25 cellular contexts compared by ENCODE assay signal in the genomic region with DNA sequence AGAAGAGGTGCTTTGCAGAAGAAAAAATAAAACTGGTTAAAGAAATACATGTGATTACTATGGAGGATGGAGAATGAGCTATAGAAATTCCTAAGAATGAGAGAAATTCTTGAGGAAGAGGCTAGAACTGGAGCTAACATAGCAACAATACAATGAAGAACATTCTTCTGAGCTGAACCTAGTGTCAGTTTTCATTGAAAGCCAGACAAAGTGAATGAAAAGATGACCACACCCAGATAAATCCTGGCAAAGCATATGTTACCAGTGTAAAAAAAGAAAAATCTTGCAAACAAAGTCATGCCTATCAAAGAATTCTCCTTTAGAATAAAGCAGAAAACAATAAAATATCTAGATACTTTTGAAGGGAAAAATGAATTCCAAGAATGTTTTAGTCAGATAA. TPM values are rescaled to one million over a fixed set of nuclear protein-coding genes. Genes with fewer than 3 reads are reported as not detected.
"Had no signal": no experiment of that assay in that cellular context is flagged by ENCODE, and none has a peak within 500 bp of the region (broad histone marks: within the 10 kb centered on the region; RNA-seq: fewer than 3 reads in every experiment).

No MANE protein-coding gene starts in this region.

- H3K9me3 ChIP-seq: esophagus muscularis mucosa, heart right ventricle, psoas muscle, stomach, suprapubic skin, tibial artery, upper lobe of right lung had no signal

- H3K36me3 ChIP-seq: cardiac muscle cell, stomach, suprapubic skin, upper lobe of right lung had no signal

- H3K4me3 Mint-ChIP-seq: activated CD4-positive, alpha-beta memory T cell treated with anti-CD3 and anti-CD28 coated beads, Interleukin-2, amount 10 ng/mL, durations not matched to agents 7 days and 5 days; activated CD4-positive, alpha-beta T cell treated with anti-CD3 and anti-CD28 coated beads, Interleukin-2, amount 10 ng/mL, durations not matched to agents 7 days and 5 days; brain; dendritic cell treated with granulocyte-macrophage colony-stimulating factor and Interleukin-4, amounts not matched to agents 40 ng/mL and 50 ng/mL, for 4 days; mesothelial cell of epicardium; naive thymus-derived CD4-positive, alpha-beta T cell; stimulated activated naive B cell treated with anti-CD40 and anti-IgM and Interleukin-4, amounts not matched to agents 10 μg/mL and 1 μg/mL and 100 μg/mL, for 72 hours had no signal

- H3K9ac ChIP-seq: parathyroid adenoma had no signal

- H3K36me3 Mint-ChIP-seq: activated naive CD4-positive, alpha-beta T cell treated with anti-CD3 and anti-CD28 coated beads, Interleukin-2, amount 50 U/mL, for 72 hours; mesothelial cell of epicardium; stimulated activated naive B cell treated with anti-CD40 and anti-IgM and Interleukin-4, amounts not matched to agents 10 μg/mL and 1 μg/mL and 100 μg/mL, for 72 hours had no signal

- H3K4me1 Mint-ChIP-seq: activated CD4-positive, alpha-beta memory T cell treated with anti-CD3 and anti-CD28 coated beads, Interleukin-2, amount 10 ng/mL, durations not matched to agents 7 days and 5 days; activated CD4-positive, alpha-beta T cell treated with anti-CD3 and anti-CD28 coated beads, Interleukin-2, amount 10 ng/mL, durations not matched to agents 7 days and 5 days; mesothelial cell of epicardium; naive thymus-derived CD4-positive, alpha-beta T cell; stimulated activated naive B cell treated with anti-CD40 and anti-IgM and Interleukin-4, amounts not matched to agents 10 μg/mL and 1 μg/mL and 100 μg/mL, for 72 hours had no signal

- H3K27ac Mint-ChIP-seq: activated CD4-positive, alpha-beta memory T cell treated with anti-CD3 and anti-CD28 coated beads, Interleukin-2, amount 10 ng/mL, durations not matched to agents 7 days and 5 days; activated CD4-positive, alpha-beta T cell treated with anti-CD3 and anti-CD28 coated beads, Interleukin-2, amount 10 ng/mL, durations not matched to agents 7 days and 5 days; activated naive CD4-positive, alpha-beta T cell treated with anti-CD3 and anti-CD28 coated beads, Interleukin-2, amount 50 U/mL, for 72 hours; activated T-helper 2 cell treated with anti-CD3 and anti-CD28 coated beads, Interferon-gamma antibody, Interleukin-2, Interleukin-4, amounts not matched to agents 10 μg/mL and 5 μg/mL and 100 μg/mL, durations not matched to agents 14 hours and 24 hours and 36 hours; brain; dendritic cell treated with granulocyte-macrophage colony-stimulating factor and Interleukin-4, amounts not matched to agents 40 ng/mL and 50 ng/mL, for 4 days; mesothelial cell of epicardium; naive thymus-derived CD4-positive, alpha-beta T cell; stimulated activated naive B cell treated with anti-CD40 and anti-IgM and Interleukin-4, amounts not matched to agents 10 μg/mL and 1 μg/mL and 100 μg/mL, for 72 hours had no signal

- ATAC-seq: activated naive CD4-positive, alpha-beta T cell treated with anti-CD3 and anti-CD28 coated beads, Interleukin-2, amount 50 U/mL, for 72 hours; heart right ventricle; naive thymus-derived CD4-positive, alpha-beta T cell; psoas muscle; stimulated activated naive B cell treated with anti-CD40 and anti-IgM and Interleukin-4, amounts not matched to agents 10 μg/mL and 1 μg/mL and 100 μg/mL, for 72 hours; upper lobe of right lung had no signal

- DNase-seq: activated CD4-positive, alpha-beta memory T cell treated with anti-CD3 and anti-CD28 coated beads, Interleukin-2, amount 10 ng/mL, durations not matched to agents 7 days and 5 days; activated CD4-positive, alpha-beta T cell treated with anti-CD3 and anti-CD28 coated beads for 1 hour; activated CD4-positive, alpha-beta T cell treated with anti-CD3 and anti-CD28 coated beads, Interleukin-2, amount 10 ng/mL, durations not matched to agents 7 days and 5 days; activated T-cell treated with anti-CD3 and anti-CD28 coated beads, Interleukin-2, amount 50 U/mL, for 48 hours; anterior cingulate cortex; heart right ventricle; naive thymus-derived CD4-positive, alpha-beta T cell; psoas muscle; stimulated activated CD4-positive, alpha-beta T cell treated with anti-CD3 and anti-CD28 coated beads, Interleukin-15, amount 100 ng/mL, for 24 hours; stimulated activated CD4-positive, alpha-beta T cell treated with anti-CD3 and anti-CD28 coated beads, Interleukin-2, amount 100 ng/mL, for 24 hours; stimulated activated naive B cell treated with anti-CD40 and anti-IgM and Interleukin-4, amounts not matched to agents 10 μg/mL and 1 μg/mL and 100 μg/mL, for 72 hours; stomach; T-helper 2 cell; tibial artery; upper lobe of right lung had no signal

- H3K27ac ChIP-seq: cardiac muscle cell, esophagus muscularis mucosa, heart right ventricle, parathyroid adenoma, stomach, suprapubic skin, tibial artery, upper lobe of right lung had no signal

- H3K27me3 ChIP-seq: cardiac muscle cell, esophagus muscularis mucosa, heart right ventricle, stomach, suprapubic skin, tibial artery, upper lobe of right lung had no signal

- H3K79me2 ChIP-seq: parathyroid adenoma had no signal

- H3K27me3 Mint-ChIP-seq: activated CD4-positive, alpha-beta T cell treated with anti-CD3 and anti-CD28 coated beads, Interleukin-2, amount 10 ng/mL, durations not matched to agents 7 days and 5 days; brain; dendritic cell treated with granulocyte-macrophage colony-stimulating factor and Interleukin-4, amounts not matched to agents 40 ng/mL and 50 ng/mL, for 4 days; stimulated activated naive B cell treated with anti-CD40 and anti-IgM and Interleukin-4, amounts not matched to agents 10 μg/mL and 1 μg/mL and 100 μg/mL, for 72 hours had no signal

- H3K9me3 Mint-ChIP-seq: activated CD4-positive, alpha-beta memory T cell treated with anti-CD3 and anti-CD28 coated beads, Interleukin-2, amount 10 ng/mL, durations not matched to agents 7 days and 5 days; activated CD4-positive, alpha-beta T cell treated with anti-CD3 and anti-CD28 coated beads, Interleukin-2, amount 10 ng/mL, durations not matched to agents 7 days and 5 days; activated naive CD4-positive, alpha-beta T cell treated with anti-CD3 and anti-CD28 coated beads, Interleukin-2, amount 50 U/mL, for 72 hours; activated T-helper 2 cell treated with anti-CD3 and anti-CD28 coated beads, Interferon-gamma antibody, Interleukin-2, Interleukin-4, amounts not matched to agents 10 μg/mL and 5 μg/mL and 100 μg/mL, durations not matched to agents 14 hours and 24 hours and 36 hours; brain; dendritic cell treated with granulocyte-macrophage colony-stimulating factor and Interleukin-4, amounts not matched to agents 40 ng/mL and 50 ng/mL, for 4 days; mesothelial cell of epicardium; naive thymus-derived CD4-positive, alpha-beta T cell; stimulated activated naive B cell treated with anti-CD40 and anti-IgM and Interleukin-4, amounts not matched to agents 10 μg/mL and 1 μg/mL and 100 μg/mL, for 72 hours had no signal

- H2AFZ ChIP-seq: parathyroid adenoma had no signal

- H3K4me1 ChIP-seq: parathyroid adenoma, stomach, suprapubic skin, upper lobe of right lung had no signal

- H3K4me3 ChIP-seq: cardiac muscle cell, esophagus muscularis mucosa, heart right ventricle, psoas muscle, stomach, suprapubic skin, tibial artery, upper lobe of right lung had no signal

RNA-seq across cellular contexts. Expression of a gene that starts 39.6 kb away (rescaled TPM):
- total RNA-seq: activated CD4-positive, alpha-beta memory T cell treated with anti-CD3 and anti-CD28 coated beads, Interleukin-2, amount 10 ng/mL, durations not matched to agents 7 days and 5 days; activated CD4-positive, alpha-beta T cell treated with anti-CD3 and anti-CD28 coated beads, Interleukin-2, amount 10 ng/mL, durations not matched to agents 7 days and 5 days; activated T-helper 2 cell treated with anti-CD3 and anti-CD28 coated beads, Interferon-gamma antibody, Interleukin-2, Interleukin-4, amounts not matched to agents 10 μg/mL and 5 μg/mL and 100 μg/mL, durations not matched to agents 14 hours and 24 hours and 36 hours; glomerular endothelial cell had no signal
- polyA plus RNA-seq: naive thymus-derived CD4-positive, alpha-beta T cell had no signal
